ENCODE assay signal across 8 cellular contexts in the genomic region with DNA sequence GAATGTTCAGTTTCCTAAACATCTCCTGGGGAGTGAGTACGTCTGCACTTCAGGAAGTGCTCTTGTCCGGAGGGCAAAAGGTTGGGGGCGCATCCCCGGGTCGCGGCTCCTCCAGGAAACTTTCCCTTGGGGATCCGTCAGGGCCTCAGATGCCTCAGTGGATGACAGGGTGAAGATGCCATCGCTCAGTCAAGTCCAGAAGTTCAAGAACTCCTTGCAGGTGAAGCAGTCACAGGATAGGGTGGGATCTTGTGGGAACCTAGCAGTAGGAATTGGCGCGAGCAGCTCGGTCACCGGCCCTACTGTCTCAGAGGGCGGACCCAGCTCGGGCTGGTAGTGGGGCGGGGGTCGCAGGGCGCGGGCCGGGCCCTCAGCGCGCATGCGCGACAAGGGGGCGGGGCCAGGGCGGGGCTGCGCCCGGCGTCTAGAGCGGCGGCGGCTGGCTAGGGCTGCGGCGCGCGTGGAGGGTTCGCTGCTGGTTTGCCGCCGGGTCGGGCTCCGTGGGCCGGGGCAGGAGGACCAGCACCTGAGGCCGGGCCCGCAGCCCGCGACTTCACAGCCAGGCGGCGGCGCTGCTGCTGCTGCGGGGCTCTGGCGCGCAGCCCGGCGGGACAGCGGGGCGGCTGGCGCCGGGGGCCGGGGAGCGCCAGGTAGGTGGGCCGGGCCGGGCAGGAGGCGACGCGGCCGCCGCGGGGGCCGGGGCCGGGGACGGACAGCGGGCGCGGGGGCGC. TPM values are rescaled to one million over a fixed set of nuclear protein-coding genes. Genes with fewer than 3 reads are reported as not detected.
DNase-seq lines count a peak whose midpoint lies in the region; ATAC-seq and TF ChIP-seq lines count a peak whose summit lies in the region.

A gene (plus strand): TSS at position 423 of the 731 bp plus-strand sequence. CDS start 75,191 bp downstream, outside the sequence.

- H2AK5ac ChIP-seq in neuronal stem cell (ENCODE audit: low read depth, low read length): peak within 1 kb of the TSS; percentile 88

- no peaks in the 10 kb centered on the region for H3K9me3 ChIP-seq in SJCRH30 (replicated peaks)
- peaks cover 0 to 4% of the 10 kb centered on the region in 2 donors for H3K9me3 ChIP-seq in neuronal stem cell (replicated peaks in 1 of 2; ENCODE audit: control insufficient read depth in 2 of 2, insufficient read depth in 1 of 2, low read depth in 1 of 2, low read length in 2 of 2)
- H3K9me3 ChIP-seq in testis: no peaks in the 10 kb centered on the region

- H3K4ac ChIP-seq in neuronal stem cell (ENCODE audit: low read length): no peak within 1 kb of the TSS

- peak within 1 kb of the TSS; percentile 89 for H3K23ac ChIP-seq in neuronal stem cell (ENCODE audit: low read depth, low read length, poor library complexity)

- peak within 1 kb of the TSS; percentile 86 for H3K9ac ChIP-seq in neuronal stem cell (ENCODE audit: low read depth, low read length, poor library complexity)

- peak within 1 kb of the TSS; percentile 71 for H3K14ac ChIP-seq in neuronal stem cell (ENCODE audit: low read length)

- H4K8ac ChIP-seq in neuronal stem cell (ENCODE audit: low read depth, low read length): no peak within 1 kb of the TSS

- H3K27me3 ChIP-seq in SJCRH30 (no peaks in the 10 kb centered on the region), foreskin keratinocyte (no peaks in the 10 kb centered on the region), neuronal stem cell (ENCODE audit: control insufficient read depth in 3 of 3, insufficient read depth in 3 of 3, low read depth in 1 of 3, low read length in 3 of 3) (peaks cover 0 to 3% (median 0%) of the 10 kb centered on the region in 3 experiments), testis (no peaks in the 10 kb centered on the region)

- TF ChIP-seq CTCF in foreskin keratinocyte (conservative IDR thresholded peaks at IDR 0.05): peak; percentile 43
- peak in 1 of 3 experiments; percentile 18 for TF ChIP-seq CTCF in testis (IDR thresholded peaks at IDR 0.05)

- no peak within 1 kb of the TSS for H4K91ac ChIP-seq in neuronal stem cell (ENCODE audit: low read depth, low read length, poor library complexity)

- H3K4me3 ChIP-seq in SJCRH30 (peak within 1 kb of the TSS; percentile 80), neuronal stem cell (ENCODE audit: low read length in 2 of 2) (peak within 1 kb of the TSS; percentile 96 to 97), testis (peak within 1 kb of the TSS; percentile 74 to 75)

- peak; percentile 80 for ATAC-seq in GM21723 (IDR thresholded peaks at IDR 0.05; ENCODE audit: unreplicated experiment)
- ATAC-seq in foreskin keratinocyte: peak; percentile 91

- in situ Hi-C loops in KBM-7 (cut with MboI; ENCODE audit: low pct_unique_long_range_greater_than_20kb, low sequenced_read_pairs): no loop called here

- H2BK120ac ChIP-seq in neuronal stem cell (ENCODE audit: low read depth, low read length): no peak within 1 kb of the TSS

- TF ChIP-seq POLR2A in testis (IDR thresholded peaks at IDR 0.05): peak; percentile 4

- peak within 1 kb of the TSS; percentile 84 for H3K4me2 ChIP-seq in neuronal stem cell (ENCODE audit: insufficient read depth, low read length, poor library complexity, severe bottlenecking)

- no peak within 1 kb of the TSS for H2BK12ac ChIP-seq in neuronal stem cell (ENCODE audit: low read length)

- no peak within 1 kb of the TSS for H2BK15ac ChIP-seq in neuronal stem cell (ENCODE audit: low read length)

- no peak within 1 kb of the TSS for H2BK5ac ChIP-seq in neuronal stem cell (ENCODE audit: low read length)

- H3K79me1 ChIP-seq in neuronal stem cell (ENCODE audit: low read depth, low read length): no peaks in the 10 kb centered on the region

- intact Hi-C loops in testis (cut with DNase I; ENCODE audit: low total_unique reads): no loop called here

- WGBS in neuronal stem cell (ENCODE audit: extremely low coverage in 2 of 2, insufficient read length in 2 of 2, insufficient replicate concordance in 1 of 2), 2 donors: no CpG with 5 or more reads among the region's 74 CpGs
- WGBS in testis, 2 donors: 0 to 1% methylated on average over 7 to 61 of the region's 74 CpGs

- peak within 1 kb of the TSS; percentile 92 for H3K18ac ChIP-seq in neuronal stem cell (ENCODE audit: low read length)

- H3K27ac ChIP-seq in SJCRH30: no peak within 1 kb of the TSS; the same call in 1 of the 2 replicates
- H3K27ac ChIP-seq in foreskin keratinocyte: peak within 1 kb of the TSS; percentile 70
- H3K27ac ChIP-seq in neuronal stem cell (replicated peaks; ENCODE audit: low read length): peak within 1 kb of the TSS; percentile 35
- peak within 1 kb of the TSS; percentile 74 to 81 for H3K27ac ChIP-seq in testis

- H3K36me3 ChIP-seq in SJCRH30 (no peaks in the 10 kb centered on the region), neuronal stem cell (replicated peaks in 1 of 2; ENCODE audit: control insufficient read depth in 2 of 2, insufficient read depth in 2 of 2, low read length in 2 of 2) (no peaks in the 10 kb centered on the region), testis (ENCODE audit: low read depth, missing control alignments) (no peaks in the 10 kb centered on the region)

- H2AFZ ChIP-seq in neuronal stem cell (ENCODE audit: low read length): peak within 1 kb of the TSS; percentile 100

- H3K4me1 ChIP-seq in SJCRH30 (peaks cover 3% of the 10 kb centered on the region; the same call in 1 of the 2 replicates), foreskin keratinocyte (peaks cover 7% of the 10 kb centered on the region), neuronal stem cell (ENCODE audit: control insufficient read depth in 2 of 2, insufficient read depth in 1 of 2, low read depth in 1 of 2, low read length in 2 of 2) (peaks cover 5 to 8% of the 10 kb centered on the region in 2 donors), testis (no peaks in the 10 kb centered on the region)

- DNase-seq in ELF-1 (ENCODE audit: low read depth, low spot score): peak; percentile 88
- peak; percentile 55 for DNase-seq in KBM-7
- peak; percentile 71 to 87 for DNase-seq in SJCRH30
- peak; percentile 68 for DNase-seq in activated gamma-delta T cell treated with anti-CD3 and anti-CD28 coated beads, Interleukin-2, amount 50 U/mL, for 16 hours (ENCODE audit: low read depth)
- DNase-seq in foreskin keratinocyte: peak in 1 of 2 donors; percentile 34
- peak; percentile 88 for DNase-seq in neuronal stem cell (ENCODE audit: low spot score)
- DNase-seq in testis: peak; percentile 84

RNA-seq across cellular contexts. Expression of the gene that starts here (rescaled TPM):
- total RNA-seq in SJCRH30 (2014; rRNA removed; shearing (Covaris generic)): 21.4 and 25.0 TPM in 2 replicates
- 12.4 and 13.1 TPM in 2 replicates for total RNA-seq in foreskin keratinocyte
- 2.9 and 3.0 TPM in 2 replicates for polyA plus RNA-seq in foreskin keratinocyte
- polyA plus RNA-seq in neuronal stem cell (2013, experiment 1 of 2): 13.5 TPM
- 14.5 TPM for polyA plus RNA-seq in neuronal stem cell (2013, experiment 2 of 2)
- total RNA-seq in testis: 10 to 100 TPM; 35.6 to 42.9 TPM
- 13.3 TPM for polyA plus RNA-seq in testis (ENCODE audit: insufficient read depth, low read depth, low replicate concordance)
